In genomic region chr12:112466835-112467234, GRCh38 we compare ENCODE assay signal across 23 cellular contexts.
"Had no signal": no experiment of that assay in that cellular context is flagged by ENCODE, and none has a peak within 500 bp of the region (broad histone marks: within the 10 kb centered on the region; RNA-seq: fewer than 3 reads in every experiment).

No MANE protein-coding gene starts in this region.

- H3K9ac ChIP-seq: SK-N-SH had no signal

- H3K4me1 ChIP-seq: breast epithelium, colonic mucosa, esophagus squamous epithelium, lower lobe of right lung, spleen, thyroid gland had no signal

- H3K36me3 ChIP-seq: breast epithelium, colonic mucosa, thyroid gland, WERI-Rb-1 had no signal

- H3K27me3 Mint-ChIP-seq: activated T-helper 17 cell treated with anti-CD3 and anti-CD28 coated beads, Interleukin-2, amount 50 U/mL, for 72 hours had no signal

- H3K4me3 Mint-ChIP-seq: activated CD8-positive, alpha-beta T cell treated with anti-CD3 and anti-CD28 coated beads, Interleukin-2, amount 10 ng/mL, durations not matched to agents 7 days and 5 days; activated T-helper 17 cell treated with anti-CD3 and anti-CD28 coated beads, Interleukin-2, amount 50 U/mL, for 72 hours; natural killer cell; T-helper 2 cell treated with Interferon-gamma antibody and Interleukin-4, amounts not matched to agents 5 μg/mL and 100 μg/mL, for 36 hours had no signal

- H3K27me3 ChIP-seq: breast epithelium, colonic mucosa, esophagus squamous epithelium, gastrocnemius medialis, sigmoid colon, spleen, thyroid gland had no signal

- H3K27ac Mint-ChIP-seq: activated CD8-positive, alpha-beta T cell treated with anti-CD3 and anti-CD28 coated beads, Interleukin-2, amount 10 ng/mL, durations not matched to agents 7 days and 5 days; T-helper 2 cell treated with Interferon-gamma antibody and Interleukin-4, amounts not matched to agents 5 μg/mL and 100 μg/mL, for 36 hours had no signal

- H3K36me3 Mint-ChIP-seq: natural killer cell had no signal

- ATAC-seq: activated CD8-positive, alpha-beta T cell treated with anti-CD3 and anti-CD28 coated beads, Interleukin-2, amount 10 ng/mL, durations not matched to agents 7 days and 5 days; activated naive CD4-positive, alpha-beta T cell treated with anti-CD3 and anti-CD28 coated beads, Interleukin-2, amount 50 U/mL, for 72 hours; activated T-helper 17 cell treated with anti-CD3 and anti-CD28 coated beads, Interleukin-2, amount 50 U/mL, for 72 hours; gastrocnemius medialis; lower lobe of right lung; natural killer cell had no signal

- H3K9me3 Mint-ChIP-seq: activated naive CD4-positive, alpha-beta T cell treated with anti-CD3 and anti-CD28 coated beads, Interleukin-2, amount 50 U/mL, for 72 hours; activated T-helper 17 cell treated with anti-CD3 and anti-CD28 coated beads, Interleukin-2, amount 50 U/mL, for 72 hours; natural killer cell; T-helper 2 cell treated with Interferon-gamma antibody and Interleukin-4, amounts not matched to agents 5 μg/mL and 100 μg/mL, for 36 hours had no signal

- H3K4me2 ChIP-seq: SK-N-SH had no signal

- H3K27ac ChIP-seq: breast epithelium, colonic mucosa, esophagus squamous epithelium, lower lobe of right lung, sigmoid colon, spleen, thyroid gland, WERI-Rb-1 had no signal

- DNase-seq: activated CD4-positive, alpha-beta T cell treated with anti-CD3 and anti-CD28 coated beads, Interleukin-2, amount 50 U/mL, for 1 hour; activated CD4-positive, CD25-positive, alpha-beta regulatory T cell treated with anti-CD3 and anti-CD28 coated beads, Interleukin-2, amount 50 U/mL, for 72 hours; activated CD8-positive, alpha-beta T cell treated with anti-CD3 and anti-CD28 coated beads, Interleukin-2, amount 10 ng/mL, durations not matched to agents 7 days and 5 days; activated T-cell treated with anti-CD3 and anti-CD28 coated beads, Interleukin-2, amount 50 U/mL, for 1 hour; esophagus squamous epithelium; gastrocnemius medialis; islet precursor cell; left colon; lower lobe of right lung; natural killer cell; sigmoid colon; SK-N-SH; spleen; stimulated activated CD4-positive, alpha-beta T cell treated with anti-CD3 and anti-CD28 coated beads, Interleukin-4, amount 100 ng/mL, for 1 hour; stimulated activated naive CD4-positive, alpha-beta T cell treated with Interleukin-2 at 50 U/mL for 16 hours; substantia nigra; thyroid gland; WERI-Rb-1 had no signal

- H3K4me3 ChIP-seq: breast epithelium, colonic mucosa, esophagus squamous epithelium, gastrocnemius medialis, lower lobe of right lung, sigmoid colon, spleen, thyroid gland had no signal

- H3K9me3 ChIP-seq: breast epithelium, colonic mucosa, esophagus squamous epithelium, gastrocnemius medialis, lower lobe of right lung, sigmoid colon, SK-N-SH, spleen, thyroid gland had no signal
